ENCODE assay signal across 10 cellular contexts in genomic region chrX:39163585-39163984, GRCh38.
"Had no signal": no experiment of that assay in that cellular context is flagged by ENCODE, and none has a peak within 500 bp of the region (broad histone marks: within the 10 kb centered on the region; RNA-seq: fewer than 3 reads in every experiment).

No MANE protein-coding gene starts in this region.

- H3K9me3 Mint-ChIP-seq: stimulated activated naive CD8-positive, alpha-beta T cell treated with anti-CD3 and anti-CD28 coated beads, Interleukin-15, Interleukin-2, amounts not matched to agents 100 ng/mL and 50 ng/mL, for 24 hours had no signal

- H3K27ac Mint-ChIP-seq: nephron progenitor cell had no signal

- DNase-seq: activated gamma-delta T cell; body of pancreas; central memory CD4-positive, alpha-beta T cell; cortex of kidney; nephron progenitor cell; SHP77; testis had no signal

- ATAC-seq: body of pancreas, sciatic nerve, SK-N-SH treated with all-trans-retinoic acid at 6 μM for 48 hours had no signal
